8 cellular contexts compared by ENCODE assay signal in the genomic region with DNA sequence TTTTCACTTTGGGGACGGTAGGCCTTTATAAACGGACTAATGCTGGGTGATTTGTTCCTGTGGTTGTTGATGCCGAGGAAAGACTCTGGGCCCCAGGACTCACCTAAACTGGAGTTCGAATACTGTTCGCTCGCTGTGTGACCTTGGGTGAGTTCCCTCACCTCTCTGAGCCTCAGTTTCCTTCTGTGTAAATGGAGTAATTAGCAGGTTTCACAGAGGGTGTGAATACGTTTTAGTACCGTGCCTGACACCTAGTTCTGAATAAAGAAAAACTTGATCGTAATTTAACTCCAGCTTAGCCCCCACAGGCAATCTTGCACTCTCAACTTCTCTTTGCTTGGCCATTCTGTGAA. TPM values are rescaled to one million over a fixed set of nuclear protein-coding genes. Genes with fewer than 3 reads are reported as not detected.
DNase-seq lines count a peak whose midpoint lies in the region; ATAC-seq and TF ChIP-seq lines count a peak whose summit lies in the region.

No MANE protein-coding gene starts in this region.

- no peaks in the 10 kb centered on the region for H3K9me3 Mint-ChIP-seq in activated CD8-positive, alpha-beta T cell treated with anti-CD3 and anti-CD28 coated beads, Interleukin-2, amount 10 ng/mL, durations not matched to agents 7 days and 5 days (ENCODE audit: insufficient read depth)

- no peak for DNase-seq in activated CD8-positive, alpha-beta T cell treated with anti-CD3 and anti-CD28 coated beads, Interleukin-2, amount 10 ng/mL, durations not matched to agents 7 days and 5 days
- no peak for DNase-seq in smooth muscle cell (lab: John Stamatoyannopoulos, UW; ENCODE audit: unreplicated experiment)
- DNase-seq in effector CD8-positive, alpha-beta T cell (lab: John Stamatoyannopoulos, UW) = no peak
- no peak for DNase-seq in ecto neural progenitor cell (ENCODE audit: low spot score)
- no peak for DNase-seq in SK-N-DZ (ENCODE audit: low spot score)
- DNase-seq in NCI-H1694 treated with DMSO at 0.1 percent for 48 hours (lab: John Stamatoyannopoulos, UW) = no peak

- peaks cover 0 to 3% of the 10 kb centered on the region in 2 experiments; a peak in 1 of 3 replicates for H3K36me3 ChIP-seq in HEK293 (ENCODE audit: control insufficient read depth in 2 of 2, insufficient read depth in 1 of 2, low read length in 2 of 2)
- H3K36me3 ChIP-seq in smooth muscle cell (ENCODE audit: low read depth) = no peaks in the 10 kb centered on the region

- H3K4me1 Mint-ChIP-seq in activated CD8-positive, alpha-beta T cell treated with anti-CD3 and anti-CD28 coated beads, Interleukin-2, amount 10 ng/mL, durations not matched to agents 7 days and 5 days (ENCODE audit: low read depth) = peaks cover 37% of the 10 kb centered on the region

- H3K4me3 Mint-ChIP-seq in activated CD8-positive, alpha-beta T cell treated with anti-CD3 and anti-CD28 coated beads, Interleukin-2, amount 10 ng/mL, durations not matched to agents 7 days and 5 days = peak overlapping the region; percentile 98

- WGBS in smooth muscle cell (ENCODE audit: low lambda C conversion rate) = 18% methylated on average over 9 of the region's 9 CpGs

- H3K4me2 ChIP-seq in smooth muscle cell = peak overlapping the region; percentile 99

- CTCF ChIA-PET in HEK293 (lab: Yijun Ruan, JAX) = interaction anchor here (0.5 to 6.5 kb wide), 3 partner anchors 44 to 983 kb away, joined by 3 to 38 read pairs (median 6); no protein-coding TSS in a partner anchor
- CTCF ChIA-PET in activated CD8-positive, alpha-beta T cell treated with anti-CD3 and anti-CD28 coated beads, Interleukin-2, amount 10 ng/mL, durations not matched to agents 7 days and 5 days (lab: Charles Lee) = interaction anchor here (1.2 to 2.5 kb wide), 3 partner anchors 43 to 328 kb away, joined by 3 to 9 read pairs (median 3); no protein-coding TSS in a partner anchor

- H3K79me2 ChIP-seq in smooth muscle cell (ENCODE audit: low read depth) = peaks cover 75% of the 10 kb centered on the region

- ATAC-seq in activated CD8-positive, alpha-beta T cell treated with anti-CD3 and anti-CD28 coated beads, Interleukin-2, amount 10 ng/mL, durations not matched to agents 7 days and 5 days = no peak

- no peaks in the 10 kb centered on the region for H3F3A ChIP-seq in smooth muscle cell (ENCODE audit: low read depth)

- H3K9me3 ChIP-seq in HEK293 (ENCODE audit: control insufficient read depth, insufficient read depth, low read depth, low read length) (no peaks in the 10 kb centered on the region), smooth muscle cell (replicated peaks; ENCODE audit: low read depth) (no peaks in the 10 kb centered on the region)

- H3K4me3 ChIP-seq in HEK293 (ENCODE audit: low read depth, low read length) (peak overlapping the region; percentile 87), iPS-11a (ENCODE audit: low read depth, low read length) (peak overlapping the region; percentile 93), smooth muscle cell (peak overlapping the region; percentile 64)

- TF ChIP-seq CTCF in HEK293 (tag by site-specific recombination; IDR thresholded peaks at IDR 0.05) = no peak
- TF ChIP-seq CTCF in smooth muscle cell (IDR thresholded peaks at IDR 0.05; ENCODE audit: borderline replicate concordance, insufficient read depth, poor library complexity, severe bottlenecking) = no peak

- peak overlapping the region; percentile 100 for H3K27ac Mint-ChIP-seq in activated CD8-positive, alpha-beta T cell treated with anti-CD3 and anti-CD28 coated beads, Interleukin-2, amount 10 ng/mL, durations not matched to agents 7 days and 5 days

- peak overlapping the region; percentile 90; the same call in 1 of the 2 replicates for H3K27ac ChIP-seq in HEK293 (ENCODE audit: extremely low read depth, low read depth, low read length)
- H3K27ac ChIP-seq in smooth muscle cell (ENCODE audit: low read depth) = peak overlapping the region; percentile 90

- POLR2A ChIA-PET in HEK293 (lab: Yijun Ruan, JAX) = interaction anchor here (1.2 to 2.0 kb wide), 4 partner anchors 13 to 50 kb away, joined by 5 to 17 read pairs (median 6); no protein-coding TSS in a partner anchor
- POLR2A ChIA-PET in activated CD8-positive, alpha-beta T cell treated with anti-CD3 and anti-CD28 coated beads, Interleukin-2, amount 10 ng/mL, durations not matched to agents 7 days and 5 days (lab: Charles Lee) = interaction anchor here (0.6 to 1.7 kb wide), 5 partner anchors 11 to 422 kb away, joined by 3 to 8 read pairs (median 4); partner anchors contain the start of gene TCHP

- H3K4me1 ChIP-seq in HEK293 (ENCODE audit: control insufficient read depth, insufficient read depth, low read length) (peaks cover 5% of the 10 kb centered on the region; the same call in 1 of the 2 replicates), smooth muscle cell (ENCODE audit: low read depth) (peaks cover 18% of the 10 kb centered on the region)

- no peaks in the 10 kb centered on the region for H3K27me3 ChIP-seq in smooth muscle cell (ENCODE audit: low read depth)

- no peaks in the 10 kb centered on the region for H3K27me3 Mint-ChIP-seq in activated CD8-positive, alpha-beta T cell treated with anti-CD3 and anti-CD28 coated beads, Interleukin-2, amount 10 ng/mL, durations not matched to agents 7 days and 5 days (ENCODE audit: low read depth)

- no peaks in the 10 kb centered on the region for H3K36me3 Mint-ChIP-seq in activated CD8-positive, alpha-beta T cell treated with anti-CD3 and anti-CD28 coated beads, Interleukin-2, amount 10 ng/mL, durations not matched to agents 7 days and 5 days (ENCODE audit: low read depth)

- H3K9ac ChIP-seq in smooth muscle cell (ENCODE audit: low read depth) = peak overlapping the region; percentile 95

- H2AFZ ChIP-seq in smooth muscle cell (ENCODE audit: low read depth) = peak overlapping the region; percentile 80

- peaks cover 33% of the 10 kb centered on the region for H4K20me1 ChIP-seq in smooth muscle cell (ENCODE audit: low read depth)

TF ChIP-seq in HEK293, 187 proteins besides CTCF, POLR2A, EP300 and RAD21:
- TF ChIP-seq ZNF768 (tag by site-specific recombination; IDR thresholded peaks at IDR 0.05) (peak; percentile 66; the same call in 1 of the 2 replicates), ZBTB20 (tag by site-specific recombination; IDR thresholded peaks at IDR 0.05) (no peak), ZNF660 (tag by site-specific recombination; IDR thresholded peaks at IDR 0.05) (no peak)
- TF ChIP-seq, protein P1, sequence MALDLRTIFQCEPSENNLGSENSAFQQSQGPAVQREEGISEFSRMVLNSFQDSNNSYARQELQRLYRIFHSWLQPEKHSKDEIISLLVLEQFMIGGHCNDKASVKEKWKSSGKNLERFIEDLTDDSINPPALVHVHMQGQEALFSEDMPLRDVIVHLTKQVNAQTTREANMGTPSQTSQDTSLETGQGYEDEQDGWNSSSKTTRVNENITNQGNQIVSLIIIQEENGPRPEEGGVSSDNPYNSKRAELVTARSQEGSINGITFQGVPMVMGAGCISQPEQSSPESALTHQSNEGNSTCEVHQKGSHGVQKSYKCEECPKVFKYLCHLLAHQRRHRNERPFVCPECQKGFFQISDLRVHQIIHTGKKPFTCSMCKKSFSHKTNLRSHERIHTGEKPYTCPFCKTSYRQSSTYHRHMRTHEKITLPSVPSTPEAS (tag by site-specific recombination; IDR thresholded peaks at IDR 0.05) = no peak

RNA-seq across cellular contexts. Expression of gene UBE3B, which starts 0.5 kb away (rescaled TPM):
- 10 to 100 TPM; 32.0 to 34.1 TPM for total RNA-seq in activated CD8-positive, alpha-beta T cell treated with anti-CD3 and anti-CD28 coated beads, Interleukin-2, amount 10 ng/mL, durations not matched to agents 7 days and 5 days
- total RNA-seq in smooth muscle cell = 45.5 and 62.9 TPM in 2 replicates
- polyA plus RNA-seq in smooth muscle cell = 21.8 and 24.2 TPM in 2 replicates
- 15.8 and 20.6 TPM in 2 replicates for polyA plus RNA-seq in SK-N-DZ (2014; cell fraction: cytosol; rRNA removed)
- 39.4 and 61.3 TPM in 2 replicates for polyA plus RNA-seq in SK-N-DZ (2014; cell fraction: nucleus; rRNA removed)

RNA-seq across cellular contexts. Expression of gene KCTD10, which starts 0.8 kb away (rescaled TPM):
- 10 to 100 TPM; 35.7 to 38.8 TPM for total RNA-seq in activated CD8-positive, alpha-beta T cell treated with anti-CD3 and anti-CD28 coated beads, Interleukin-2, amount 10 ng/mL, durations not matched to agents 7 days and 5 days
- 89.7 and 111 TPM in 2 replicates for total RNA-seq in smooth muscle cell
- polyA plus RNA-seq in smooth muscle cell = 63.7 and 79.6 TPM in 2 replicates
- polyA plus RNA-seq in SK-N-DZ (2014; cell fraction: cytosol; rRNA removed) = 21.1 and 33.0 TPM in 2 replicates
- 12.8 and 21.9 TPM in 2 replicates for polyA plus RNA-seq in SK-N-DZ (2014; cell fraction: nucleus; rRNA removed)
